Comparison of ENCODE assay signal across 22 cellular contexts in genomic region chr15:73617910-73618309, GRCh38. TPM values are rescaled to one million over a fixed set of nuclear protein-coding genes. Genes with fewer than 3 reads are reported as not detected.
A peak's percentile ranks its signal among the peaks of the same experiment; 100 is the strongest.
DNase-seq lines count a peak whose midpoint lies in the region; ATAC-seq and TF ChIP-seq lines count a peak whose summit lies in the region.
"Had no signal": no experiment of that assay in that cellular context is flagged by ENCODE, and none has a peak within 500 bp of the region (broad histone marks: within the 10 kb centered on the region; RNA-seq: fewer than 3 reads in every experiment).

No MANE protein-coding gene starts in this region.

- H3K4me3 ChIP-seq in iPS-18a (ENCODE audit: low read length), result peak overlapping the region; percentile 31
- H3K4me3 ChIP-seq: GM23248, K562, MG63, Peyer's patch, SJCRH30 had no signal

- H3K27me3 Mint-ChIP-seq in WTC11 (ENCODE audit: low read depth) (no peaks in the 10 kb centered on the region), T-cell (no peaks in the 10 kb centered on the region)

- peaks cover 40% of the 10 kb centered on the region for H3K4me1 ChIP-seq in iPS-18a (ENCODE audit: control insufficient read depth, low read depth, low read length)

- no peaks in the 10 kb centered on the region for H3K36me3 Mint-ChIP-seq in WTC11
- H3K36me3 Mint-ChIP-seq in T-cell, result peaks cover 7% of the 10 kb centered on the region

- DNase-seq in NCI-H1417 (lab: John Stamatoyannopoulos, UW), result peak in 2 of 3 experiments; percentile 24 to 35
- no peak for DNase-seq in NCI-H1417 treated with DMSO at 0.1 percent for 48 hours (lab: John Stamatoyannopoulos, UW)
- no peak for DNase-seq in WTC11 (ENCODE audit: low spot score)
- peak; percentile 14 for DNase-seq in retina
- DNase-seq in RKO (ENCODE audit: low spot score), result no peak
- no peak for DNase-seq in T-cell
- DNase-seq in cortex of kidney (lab: John Stamatoyannopoulos, UW), result no peak
- DNase-seq: AML-193; C1 segment of cervical spinal cord; CD8-positive, alpha-beta T cell; MG63; NCI-H1436 treated with DMSO at 0.1 percent for 48 hours; NCI-H1930; NCI-H2171; Peyer's patch had no signal

- H3K27me3 ChIP-seq in iPS-18a (ENCODE audit: control insufficient read depth, insufficient read depth, low read length), result no peaks in the 10 kb centered on the region
- H3K27me3 ChIP-seq: MG63, Peyer's patch, SJCRH30 had no signal

- CTCF ChIA-PET in WTC11 (lab: Charles Lee) (interaction anchor here (0.8 to 2.6 kb wide), 12 partner anchors 12 to 377 kb away, joined by 3 to 29 read pairs (median 4); partner anchors contain the start of gene NPTN), T-cell (lab: Charles Lee) (interaction anchor here in 1 of 2 donors (0.5 to 4.1 kb wide), 2 partner anchors 19 to 593 kb away, joined by 3 to 18 read pairs; no protein-coding TSS in a partner anchor)

- H3K27ac Mint-ChIP-seq in WTC11, result peak overlapping the region; percentile 90
- H3K27ac Mint-ChIP-seq in T-cell, result no peak overlapping the region
- H3K27ac Mint-ChIP-seq: CD8-positive, alpha-beta T cell had no signal

- H3K4me3 Mint-ChIP-seq in WTC11, result peak overlapping the region; percentile 43; the same call in 1 of the 2 replicates
- no peak overlapping the region for H3K4me3 Mint-ChIP-seq in T-cell
- H3K4me3 Mint-ChIP-seq: CD8-positive, alpha-beta T cell had no signal

- TF ChIP-seq CTCF in WTC11 (IDR thresholded peaks at IDR 0.05), result no peak

- H3K27ac ChIP-seq in iPS-18a (ENCODE audit: low read length), result no peak overlapping the region
- H3K27ac ChIP-seq: 22Rv1, GM23248, Peyer's patch, SJCRH30 had no signal

- no peaks in the 10 kb centered on the region for H3K9me3 ChIP-seq in iPS-18a (ENCODE audit: control insufficient read depth, low read depth, low read length)
- H3K9me3 ChIP-seq: MG63, Peyer's patch, SJCRH30 had no signal

- ATAC-seq in WTC11, result peak; percentile 64
- ATAC-seq in T-cell (replicated peaks in 1 of 4), result no peak
- ATAC-seq: CD8-positive, alpha-beta T cell; HCT116; HepG2; K562 had no signal

- POLR2A ChIA-PET in WTC11 (lab: Charles Lee) (interaction anchor here (0.6 to 1.0 kb wide), 3 partner anchors 14 to 136 kb away, joined by 3 to 5 read pairs (median 4); no protein-coding TSS in a partner anchor), T-cell (lab: Charles Lee) (interaction anchor here in 1 of 2 donors (0.5 kb wide), 1 partner anchor 9 kb away, joined by 4 read pairs; no protein-coding TSS in a partner anchor)

- H3K4me1 Mint-ChIP-seq in WTC11, result peaks cover 69% of the 10 kb centered on the region
- H3K4me1 Mint-ChIP-seq in T-cell, result peaks cover 56 to 62% (median 59%) of the 10 kb centered on the region in 3 donors

- H3K9me3 Mint-ChIP-seq in WTC11, result no peaks in the 10 kb centered on the region
- H3K9me3 Mint-ChIP-seq in T-cell, result no peaks in the 10 kb centered on the region
- H3K9me3 Mint-ChIP-seq: CD8-positive, alpha-beta T cell had no signal

- no peaks in the 10 kb centered on the region for H3K36me3 ChIP-seq in iPS-18a (ENCODE audit: control insufficient read depth, low read depth, low read length)
- H3K36me3 ChIP-seq: MG63, Peyer's patch, SJCRH30 had no signal

- peak overlapping the region; percentile 21 for H3K9ac ChIP-seq in iPS-18a (ENCODE audit: low read length)
- H3K9ac ChIP-seq: GM23248 had no signal

TF ChIP-seq in WTC11, 78 proteins besides CTCF, POLR2A, EP300 and RAD21:
- no peak for TF ChIP-seq TP53 (CRISPR knock-in tag; IDR thresholded peaks at IDR 0.05)
- TF ChIP-seq ZNF512 (CRISPR knock-in tag; IDR thresholded peaks at IDR 0.05; ENCODE audit: borderline replicate concordance), result no peak
- TF ChIP-seq NR3C1 (CRISPR knock-in tag; conservative IDR thresholded peaks at IDR 0.05; ENCODE audit: low read depth), result no peak
- TF ChIP-seq CBFB (CRISPR knock-in tag; IDR thresholded peaks at IDR 0.05; ENCODE audit: low read depth), result no peak
- no peak for TF ChIP-seq ZNF219 (CRISPR knock-in tag; IDR thresholded peaks at IDR 0.05; ENCODE audit: borderline replicate concordance)
- no peak for TF ChIP-seq ATF2 (CRISPR knock-in tag; IDR thresholded peaks at IDR 0.05; ENCODE audit: borderline replicate concordance, low read depth)
- TF ChIP-seq FOXJ3 (CRISPR knock-in tag; IDR thresholded peaks at IDR 0.05; ENCODE audit: borderline replicate concordance), result no peak
- no peak for TF ChIP-seq SMAD3 (CRISPR knock-in tag; IDR thresholded peaks at IDR 0.05; ENCODE audit: borderline replicate concordance)
- TF ChIP-seq SMAD4 (CRISPR knock-in tag; IDR thresholded peaks at IDR 0.05), result no peak
- TF ChIP-seq ZNF396 (CRISPR knock-in tag; IDR thresholded peaks at IDR 0.05; ENCODE audit: borderline replicate concordance), result no peak
- no peak for TF ChIP-seq IRF2 (CRISPR knock-in tag; IDR thresholded peaks at IDR 0.05; ENCODE audit: borderline replicate concordance, low read depth)
- TF ChIP-seq MAX (CRISPR knock-in tag; IDR thresholded peaks at IDR 0.05), result no peak
- no peak for TF ChIP-seq AFF4 (CRISPR knock-in tag; IDR thresholded peaks at IDR 0.05; ENCODE audit: borderline replicate concordance)
- no peak for TF ChIP-seq E2F5 (CRISPR knock-in tag; IDR thresholded peaks at IDR 0.05)
- no peak for TF ChIP-seq GTF2I (CRISPR knock-in tag; conservative IDR thresholded peaks at IDR 0.05)

RNA-seq across cellular contexts. Expression of gene NPTN, which starts 15.3 kb away (rescaled TPM):
- total RNA-seq in WTC11 (2021), result 96.1 to 116 TPM (median 102 TPM) in 3 replicates
- total RNA-seq in T-cell, result 10 to 100 TPM; 24.7 to 34.9 (median 33.1) TPM

Comparison
In these comparisons a context has a peak if more than half of its experiments do, and no peak if none do; other contexts are left out.
1. DNase-seq: peak in NCI-H1417 (2 of 3) and retina (single experiment); none in NCI-H1417 treated with DMSO at 0.1 percent for 48 hours (single experiment), WTC11 (single experiment), RKO (single experiment), T-cell (0 of 34) and cortex of kidney (single experiment).